ENCODE assay signal across 8 cellular contexts in the genomic region with DNA sequence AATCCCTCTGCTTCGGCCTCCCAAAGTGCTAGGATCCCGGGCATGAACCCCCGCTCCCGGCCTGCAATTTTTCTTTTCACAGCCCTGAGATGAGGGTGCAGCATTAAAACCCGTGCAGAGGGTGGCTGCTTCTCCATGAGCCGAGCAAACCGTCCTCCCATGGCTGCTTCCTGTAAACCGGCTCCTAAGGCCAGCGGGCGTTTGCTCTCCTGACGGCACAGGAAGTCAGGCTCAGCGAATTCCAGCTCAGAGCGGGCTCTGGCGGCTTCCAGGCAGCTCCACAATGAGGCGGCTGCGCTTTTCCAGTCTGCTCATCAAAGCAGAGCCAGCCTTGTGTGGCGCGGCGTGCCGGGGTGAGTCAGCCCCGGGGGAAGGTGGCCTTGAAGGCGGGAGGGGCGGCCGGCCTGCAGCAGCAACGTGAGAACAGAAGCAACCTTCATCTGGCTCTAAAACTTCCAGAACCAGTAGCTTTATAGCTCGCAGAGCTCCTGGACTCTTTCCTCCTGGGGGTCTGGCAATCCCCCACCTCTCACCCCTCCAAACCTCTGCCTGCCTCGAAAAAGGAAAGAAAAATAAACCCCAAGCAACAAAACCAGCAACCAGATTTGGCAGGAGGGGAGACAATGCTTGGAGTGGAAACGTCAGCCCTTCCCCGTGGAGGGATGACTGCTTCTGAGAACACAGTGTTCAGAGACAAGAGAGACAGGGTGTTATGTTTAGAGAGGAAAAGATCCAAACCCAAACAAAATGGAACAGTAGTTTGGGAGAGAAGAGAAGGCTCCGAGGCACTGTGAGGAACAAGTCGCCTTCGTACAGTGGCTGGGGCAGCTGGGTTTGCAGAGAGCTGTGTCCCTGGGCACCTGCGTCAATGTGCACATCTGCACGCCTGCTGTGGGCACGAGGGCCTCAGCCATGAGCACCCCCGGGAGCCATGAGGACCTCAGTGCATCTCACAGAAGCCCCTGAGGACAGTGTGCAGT.
DNase-seq lines count a peak whose midpoint lies in the region; ATAC-seq and TF ChIP-seq lines count a peak whose summit lies in the region.

No MANE protein-coding gene starts in this region.

- H3K9me3 Mint-ChIP-seq in naive B cell: no peaks in the 10 kb centered on the region

- peaks cover 24 to 35% (median 26%) of the 10 kb centered on the region in 3 donors for H3K4me1 Mint-ChIP-seq in naive B cell

- DNase-seq in CD1c-positive myeloid dendritic cell (ENCODE audit: extremely low spot score) (peak; percentile 96), HT1080 (ENCODE audit: low read depth) (peak; percentile 98), fibroblast of gingiva (ENCODE audit: low read depth) (peak; percentile 98), naive B cell (peak; percentile 18)
- peak; percentile 43 to 51 for DNase-seq in activated T-helper 1 cell treated with anti-CD3 and anti-CD28 coated beads, Interleukin-2, amount 50 U/mL, for 16 hours (ENCODE audit: low read depth in 1 of 2, low spot score in 1 of 2)
- peak; percentile 40 for DNase-seq in stimulated activated CD8-positive, alpha-beta memory T cell treated with anti-CD3 and anti-CD28 coated beads, Interleukin-7, amount 100 ng/mL, for 24 hours (ENCODE audit: low read depth)

- H3K27me3 Mint-ChIP-seq in naive B cell: no peaks in the 10 kb centered on the region

- no peaks in the 10 kb centered on the region for H3K36me3 Mint-ChIP-seq in naive B cell

- ATAC-seq in naive B cell (ENCODE audit: low read depth in 2 of 2): peak; percentile 72 to 77
- ATAC-seq in GM21786 (IDR thresholded peaks at IDR 0.05; ENCODE audit: unreplicated experiment): no peak

- H3K4me3 Mint-ChIP-seq in naive B cell: peak overlapping the region in 7 of 8 donors; percentile 61 to 85 (median 66)

- H3K27ac Mint-ChIP-seq in naive B cell: peak overlapping the region in 5 of 6 donors; percentile 36 to 85 (median 75)

TF ChIP-seq in PFSK-1, 5 proteins besides CTCF, POLR2A, EP300 and RAD21:
- TF ChIP-seq, protein P1, sequence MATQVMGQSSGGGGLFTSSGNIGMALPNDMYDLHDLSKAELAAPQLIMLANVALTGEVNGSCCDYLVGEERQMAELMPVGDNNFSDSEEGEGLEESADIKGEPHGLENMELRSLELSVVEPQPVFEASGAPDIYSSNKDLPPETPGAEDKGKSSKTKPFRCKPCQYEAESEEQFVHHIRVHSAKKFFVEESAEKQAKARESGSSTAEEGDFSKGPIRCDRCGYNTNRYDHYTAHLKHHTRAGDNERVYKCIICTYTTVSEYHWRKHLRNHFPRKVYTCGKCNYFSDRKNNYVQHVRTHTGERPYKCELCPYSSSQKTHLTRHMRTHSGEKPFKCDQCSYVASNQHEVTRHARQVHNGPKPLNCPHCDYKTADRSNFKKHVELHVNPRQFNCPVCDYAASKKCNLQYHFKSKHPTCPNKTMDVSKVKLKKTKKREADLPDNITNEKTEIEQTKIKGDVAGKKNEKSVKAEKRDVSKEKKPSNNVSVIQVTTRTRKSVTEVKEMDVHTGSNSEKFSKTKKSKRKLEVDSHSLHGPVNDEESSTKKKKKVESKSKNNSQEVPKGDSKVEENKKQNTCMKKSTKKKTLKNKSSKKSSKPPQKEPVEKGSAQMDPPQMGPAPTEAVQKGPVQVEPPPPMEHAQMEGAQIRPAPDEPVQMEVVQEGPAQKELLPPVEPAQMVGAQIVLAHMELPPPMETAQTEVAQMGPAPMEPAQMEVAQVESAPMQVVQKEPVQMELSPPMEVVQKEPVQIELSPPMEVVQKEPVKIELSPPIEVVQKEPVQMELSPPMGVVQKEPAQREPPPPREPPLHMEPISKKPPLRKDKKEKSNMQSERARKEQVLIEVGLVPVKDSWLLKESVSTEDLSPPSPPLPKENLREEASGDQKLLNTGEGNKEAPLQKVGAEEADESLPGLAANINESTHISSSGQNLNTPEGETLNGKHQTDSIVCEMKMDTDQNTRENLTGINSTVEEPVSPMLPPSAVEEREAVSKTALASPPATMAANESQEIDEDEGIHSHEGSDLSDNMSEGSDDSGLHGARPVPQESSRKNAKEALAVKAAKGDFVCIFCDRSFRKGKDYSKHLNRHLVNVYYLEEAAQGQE (IDR thresholded peaks at IDR 0.05; ENCODE audit: insufficient read depth in 1 of 2, low read depth in 2 of 2, low read length in 2 of 2): no peak
- TF ChIP-seq SIN3A (IDR thresholded peaks at IDR 0.05; ENCODE audit: borderline replicate concordance, insufficient read depth, low read length) (no peak), POLR2AphosphoS5 (IDR thresholded peaks at IDR 0.05; ENCODE audit: low read depth, low read length) (0 out of 2 replicates have a peak, but pooled peaks have one; percentile 40), FOXP2 (optimal IDR thresholded peaks at IDR 0.05; ENCODE audit: borderline replicate concordance, extremely low read depth, extremely low read length, insufficient read depth) (peak; percentile 70), TAF1 (IDR thresholded peaks at IDR 0.05; ENCODE audit: borderline replicate concordance, insufficient read depth, low read length) (0 out of 2 replicates have a peak, but pooled peaks have one; percentile 54)

Comparison
In these comparisons a context has a peak if more than half of its experiments do, and no peak if none do; other contexts are left out.
1. DNase-seq: peak in every context shown above with its lines; median percentile 98 in HT1080; 98 in fibroblast of gingiva; 96 in CD1c-positive myeloid dendritic cell; 47 in activated T-helper 1 cell treated with anti-CD3 and anti-CD28 coated beads, Interleukin-2, amount 50 U/mL, for 16 hours; 40 in stimulated activated CD8-positive, alpha-beta memory T cell treated with anti-CD3 and anti-CD28 coated beads, Interleukin-7, amount 100 ng/mL, for 24 hours; 18 in naive B cell.